Comparison of ENCODE assay signal across 13 cellular contexts in genomic region chr4:137519406-137519805, GRCh38. TPM values are rescaled to one million over a fixed set of nuclear protein-coding genes. Genes with fewer than 3 reads are reported as not detected.
DNase-seq lines count a peak whose midpoint lies in the region; ATAC-seq and TF ChIP-seq lines count a peak whose summit lies in the region.
"Had no signal": no experiment of that assay in that cellular context is flagged by ENCODE, and none has a peak within 500 bp of the region (broad histone marks: within the 10 kb centered on the region; RNA-seq: fewer than 3 reads in every experiment).

No MANE protein-coding gene starts in this region.

- peaks cover 5 to 37% (median 8%) of the 10 kb centered on the region in 4 donors for H3K36me3 ChIP-seq in sigmoid colon
- peaks cover 0 to 28% (median 5%) of the 10 kb centered on the region in 9 donors for H3K36me3 ChIP-seq in heart right ventricle

- no peak for TF ChIP-seq POLR2A in sigmoid colon (IDR thresholded peaks at IDR 0.05)

- H3K4me3 ChIP-seq in sigmoid colon (no peak overlapping the region), heart right ventricle (no peak overlapping the region)

- intact Hi-C loops in sigmoid colon (cut with DNase I): no loop called here
- intact Hi-C loops in heart right ventricle (cut with DNase I): no loop called here

- H3K36me3 Mint-ChIP-seq in natural killer cell treated with Interleukin-12 subunit alpha and Interleukin-12 subunit beta and Interleukin-15 and Interleukin-18, amount 100 ng/mL, for 72 hours: no peaks in the 10 kb centered on the region

- H3K9me3 ChIP-seq in sigmoid colon (no peaks in the 10 kb centered on the region), heart right ventricle (no peaks in the 10 kb centered on the region)

- 55% methylated on average over 2 of the region's 2 CpGs for WGBS in sigmoid colon, 2 donors
- WGBS in heart right ventricle, 2 donors: 36 to 54% methylated on average over 2 of the region's 2 CpGs

- H3K4me1 Mint-ChIP-seq in natural killer cell treated with Interleukin-12 subunit alpha and Interleukin-12 subunit beta and Interleukin-15 and Interleukin-18, amount 100 ng/mL, for 72 hours (ENCODE audit: low read depth in 2 of 2): no peaks in the 10 kb centered on the region
- H3K4me1 Mint-ChIP-seq: central memory CD8-positive, alpha-beta T cell; T-helper 17 cell had no signal

- TF ChIP-seq CTCF in sigmoid colon (IDR thresholded peaks at IDR 0.05) (no peak), heart right ventricle (IDR thresholded peaks at IDR 0.05) (no peak)

- H3K4me1 ChIP-seq in sigmoid colon: peaks cover 0 to 75% (median 40%) of the 10 kb centered on the region in 4 donors
- H3K4me1 ChIP-seq in heart right ventricle: peaks cover 0 to 14% (median 0%) of the 10 kb centered on the region in 9 donors

- H3K27me3 Mint-ChIP-seq in natural killer cell treated with Interleukin-12 subunit alpha and Interleukin-12 subunit beta and Interleukin-15 and Interleukin-18, amount 100 ng/mL, for 72 hours: no peaks in the 10 kb centered on the region
- H3K27me3 Mint-ChIP-seq: central memory CD8-positive, alpha-beta T cell; T-helper 17 cell had no signal

- peak; percentile 73 for ATAC-seq in SK-N-SH treated with all-trans-retinoic acid at 6 μM for 48 hours
- ATAC-seq in heart right ventricle: no peak
- no peak for ATAC-seq in HG03442 (IDR thresholded peaks at IDR 0.05; ENCODE audit: unreplicated experiment)
- no peak for ATAC-seq in natural killer cell treated with Interleukin-12 subunit alpha and Interleukin-12 subunit beta and Interleukin-15 and Interleukin-18, amount 100 ng/mL, for 72 hours
- ATAC-seq in HG03565 (IDR thresholded peaks at IDR 0.05; ENCODE audit: unreplicated experiment): no peak
- ATAC-seq: stimulated activated naive CD8-positive, alpha-beta T cell treated with anti-CD3 and anti-CD28 coated beads, Interleukin-15, Interleukin-2, amounts not matched to agents 100 U/mL and 50 U/mL, for 24 hours; T-helper 17 cell had no signal

- H3K27ac Mint-ChIP-seq in natural killer cell treated with Interleukin-12 subunit alpha and Interleukin-12 subunit beta and Interleukin-15 and Interleukin-18, amount 100 ng/mL, for 72 hours: no peak overlapping the region
- H3K27ac Mint-ChIP-seq: T-helper 17 cell had no signal

- H3K27ac ChIP-seq in sigmoid colon (peak overlapping the region; percentile 10 to 85 (median 54)), heart right ventricle (no peak overlapping the region)
- H3K27ac ChIP-seq: C4-2B had no signal

- H3K27me3 ChIP-seq in sigmoid colon (no peaks in the 10 kb centered on the region), heart right ventricle (no peaks in the 10 kb centered on the region)

- DNase-seq in H4 (ENCODE audit: low spot score) (peak; percentile 16), fibroblast of gingiva (ENCODE audit: low read depth) (peak; percentile 62), sigmoid colon (no peak), heart right ventricle (no peak)
- no peak for DNase-seq in natural killer cell treated with Interleukin-12 subunit alpha and Interleukin-12 subunit beta and Interleukin-15 and Interleukin-18, amount 100 ng/mL, for 72 hours (ENCODE audit: low spot score)
- DNase-seq: activated CD4-positive, alpha-beta T cell treated with anti-CD3 and anti-CD28 coated beads, Interleukin-2, amount 50 U/mL, for 48 hours; stimulated activated naive CD8-positive, alpha-beta T cell treated with anti-CD3 and anti-CD28 coated beads, Interleukin-15, Interleukin-2, amounts not matched to agents 100 U/mL and 50 U/mL, for 24 hours; T-helper 17 cell had no signal

- H3K9me3 Mint-ChIP-seq in natural killer cell treated with Interleukin-12 subunit alpha and Interleukin-12 subunit beta and Interleukin-15 and Interleukin-18, amount 100 ng/mL, for 72 hours: peaks cover 3% of the 10 kb centered on the region
- H3K9me3 Mint-ChIP-seq: central memory CD8-positive, alpha-beta T cell had no signal

- TF ChIP-seq EP300 in sigmoid colon (IDR thresholded peaks at IDR 0.05): no peak

- H3K4me3 Mint-ChIP-seq in natural killer cell treated with Interleukin-12 subunit alpha and Interleukin-12 subunit beta and Interleukin-15 and Interleukin-18, amount 100 ng/mL, for 72 hours: no peak overlapping the region
- H3K4me3 Mint-ChIP-seq: central memory CD8-positive, alpha-beta T cell; T-helper 17 cell had no signal

TF ChIP-seq in SK-N-SH treated with all-trans-retinoic acid at 6 μM for 48 hours, 23 proteins besides CTCF, POLR2A, EP300 and RAD21 (continues in another document):
- TF ChIP-seq ZFP30 (CRISPR knock-in tag; IDR thresholded peaks at IDR 0.05): no peak
- no peak for TF ChIP-seq ZNF565 (CRISPR knock-in tag; conservative IDR thresholded peaks at IDR 0.05; ENCODE audit: low read depth)
- TF ChIP-seq OSR1 (CRISPR knock-in tag; IDR thresholded peaks at IDR 0.05): no peak
- no peak for TF ChIP-seq ARNTL (CRISPR knock-in tag; IDR thresholded peaks at IDR 0.05; ENCODE audit: borderline replicate concordance, low read depth)
- no peak for TF ChIP-seq PATZ1 (CRISPR knock-in tag; IDR thresholded peaks at IDR 0.05; ENCODE audit: borderline replicate concordance)
- no peak for TF ChIP-seq SNAI2 (CRISPR knock-in tag; IDR thresholded peaks at IDR 0.05)
- no peak for TF ChIP-seq BACH2 (CRISPR knock-in tag; IDR thresholded peaks at IDR 0.05; ENCODE audit: borderline replicate concordance)
- TF ChIP-seq ZFP3 (CRISPR knock-in tag; IDR thresholded peaks at IDR 0.05): no peak
- TF ChIP-seq, protein P1, sequence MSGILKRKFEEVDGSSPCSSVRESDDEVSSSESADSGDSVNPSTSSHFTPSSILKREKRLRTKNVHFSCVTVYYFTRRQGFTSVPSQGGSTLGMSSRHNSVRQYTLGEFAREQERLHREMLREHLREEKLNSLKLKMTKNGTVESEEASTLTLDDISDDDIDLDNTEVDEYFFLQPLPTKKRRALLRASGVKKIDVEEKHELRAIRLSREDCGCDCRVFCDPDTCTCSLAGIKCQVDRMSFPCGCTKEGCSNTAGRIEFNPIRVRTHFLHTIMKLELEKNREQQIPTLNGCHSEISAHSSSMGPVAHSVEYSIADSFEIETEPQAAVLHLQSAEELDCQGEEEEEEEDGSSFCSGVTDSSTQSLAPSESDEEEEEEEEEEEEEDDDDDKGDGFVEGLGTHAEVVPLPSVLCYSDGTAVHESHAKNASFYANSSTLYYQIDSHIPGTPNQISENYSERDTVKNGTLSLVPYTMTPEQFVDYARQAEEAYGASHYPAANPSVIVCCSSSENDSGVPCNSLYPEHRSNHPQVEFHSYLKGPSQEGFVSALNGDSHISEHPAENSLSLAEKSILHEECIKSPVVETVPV (CRISPR knock-in tag; IDR thresholded peaks at IDR 0.05): no peak
- TF ChIP-seq, protein P2, sequence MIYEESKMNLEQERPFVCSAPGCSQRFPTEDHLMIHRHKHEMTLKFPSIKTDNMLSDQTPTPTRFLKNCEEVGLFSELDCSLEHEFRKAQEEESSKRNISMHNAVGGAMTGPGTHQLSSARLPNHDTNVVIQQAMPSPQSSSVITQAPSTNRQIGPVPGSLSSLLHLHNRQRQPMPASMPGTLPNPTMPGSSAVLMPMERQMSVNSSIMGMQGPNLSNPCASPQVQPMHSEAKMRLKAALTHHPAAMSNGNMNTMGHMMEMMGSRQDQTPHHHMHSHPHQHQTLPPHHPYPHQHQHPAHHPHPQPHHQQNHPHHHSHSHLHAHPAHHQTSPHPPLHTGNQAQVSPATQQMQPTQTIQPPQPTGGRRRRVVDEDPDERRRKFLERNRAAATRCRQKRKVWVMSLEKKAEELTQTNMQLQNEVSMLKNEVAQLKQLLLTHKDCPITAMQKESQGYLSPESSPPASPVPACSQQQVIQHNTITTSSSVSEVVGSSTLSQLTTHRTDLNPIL (CRISPR knock-in tag; IDR thresholded peaks at IDR 0.05; ENCODE audit: low read depth): no peak
- no peak for TF ChIP-seq ZC3H10 (CRISPR knock-in tag; IDR thresholded peaks at IDR 0.05)
- TF ChIP-seq PPARA (CRISPR knock-in tag; IDR thresholded peaks at IDR 0.05; ENCODE audit: borderline replicate concordance): no peak
- TF ChIP-seq ISL1 (CRISPR knock-in tag; IDR thresholded peaks at IDR 0.05): no peak
- TF ChIP-seq RARB (CRISPR knock-in tag; IDR thresholded peaks at IDR 0.05): no peak
- TF ChIP-seq, protein P3, sequence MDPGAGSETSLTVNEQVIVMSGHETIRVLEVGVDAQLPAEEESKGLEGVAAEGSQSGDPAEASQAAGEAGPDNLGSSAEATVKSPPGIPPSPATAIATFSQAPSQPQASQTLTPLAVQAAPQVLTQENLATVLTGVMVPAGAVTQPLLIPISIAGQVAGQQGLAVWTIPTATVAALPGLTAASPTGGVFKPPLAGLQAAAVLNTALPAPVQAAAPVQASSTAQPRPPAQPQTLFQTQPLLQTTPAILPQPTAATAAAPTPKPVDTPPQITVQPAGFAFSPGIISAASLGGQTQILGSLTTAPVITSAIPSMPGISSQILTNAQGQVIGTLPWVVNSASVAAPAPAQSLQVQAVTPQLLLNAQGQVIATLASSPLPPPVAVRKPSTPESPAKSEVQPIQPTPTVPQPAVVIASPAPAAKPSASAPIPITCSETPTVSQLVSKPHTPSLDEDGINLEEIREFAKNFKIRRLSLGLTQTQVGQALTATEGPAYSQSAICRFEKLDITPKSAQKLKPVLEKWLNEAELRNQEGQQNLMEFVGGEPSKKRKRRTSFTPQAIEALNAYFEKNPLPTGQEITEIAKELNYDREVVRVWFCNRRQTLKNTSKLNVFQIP (CRISPR knock-in tag; IDR thresholded peaks at IDR 0.05; ENCODE audit: borderline replicate concordance, low read depth): no peak
- TF ChIP-seq ZNF70 (CRISPR knock-in tag; IDR thresholded peaks at IDR 0.05): no peak

RNA-seq across cellular contexts. Expression of gene PCDH18, which starts 12.9 kb away (rescaled TPM):
- total RNA-seq in H4 (2014; rRNA removed; shearing (Covaris generic)): 78.9 and 106 TPM in 2 replicates
- total RNA-seq in sigmoid colon: 100 to 1,000 TPM in 1 of 4 donors, 10 to 100 TPM in 3; 64.6 to 108 (median 70.4) TPM
- polyA plus RNA-seq in sigmoid colon: 1 to 10 TPM; 1.8 to 4.7 (median 4.2) TPM
- total RNA-seq in heart right ventricle: 1 to 10 TPM; 2.6 to 7.4 (median 4.2) TPM
- polyA plus RNA-seq in heart right ventricle: 1 to 10 TPM; 2.3 to 2.9 TPM
- total RNA-seq in natural killer cell treated with Interleukin-12 subunit alpha and Interleukin-12 subunit beta and Interleukin-15 and Interleukin-18, amount 100 ng/mL, for 72 hours: not detected

Comparison
In these comparisons a context has a peak if more than half of its experiments do, and no peak if none do; other contexts are left out.
1. DNase-seq: peak in H4 (single experiment) and fibroblast of gingiva (single experiment); none in sigmoid colon (single experiment), heart right ventricle (0 of 2) and natural killer cell treated with Interleukin-12 subunit alpha and Interleukin-12 subunit beta and Interleukin-15 and Interleukin-18, amount 100 ng/mL, for 72 hours (single experiment).
2. H3K27ac ChIP-seq: peak in sigmoid colon (4 of 4); none in heart right ventricle (0 of 10).